ENCODE assay signal across 14 cellular contexts in genomic region chr11:110327508-110327907, GRCh38. TPM values are rescaled to one million over a fixed set of nuclear protein-coding genes. Genes with fewer than 3 reads are reported as not detected.
A peak's percentile ranks its signal among the peaks of the same experiment; 100 is the strongest.
DNase-seq lines count a peak whose midpoint lies in the region; ATAC-seq and TF ChIP-seq lines count a peak whose summit lies in the region.
"Had no signal": no experiment of that assay in that cellular context is flagged by ENCODE, and none has a peak within 500 bp of the region (broad histone marks: within the 10 kb centered on the region; RNA-seq: fewer than 3 reads in every experiment).

No MANE protein-coding gene starts in this region.

- H3K27me3 Mint-ChIP-seq in CD4-positive, CD25-positive, alpha-beta regulatory T cell: no peaks in the 10 kb centered on the region
- H3K27me3 Mint-ChIP-seq in H9 (ENCODE audit: low read depth): peaks cover 2% of the 10 kb centered on the region; the same call in 1 of the 2 replicates

- H3K36me3 ChIP-seq in CD4-positive, CD25-positive, alpha-beta regulatory T cell (ENCODE audit: control insufficient read depth, insufficient read depth, low read length): no peaks in the 10 kb centered on the region
- H3K36me3 ChIP-seq: esophagus muscularis mucosa, left ventricle myocardium inferior, right lobe of liver, stomach had no signal

- no peak overlapping the region for H3K27ac Mint-ChIP-seq in CD4-positive, CD25-positive, alpha-beta regulatory T cell
- H3K27ac Mint-ChIP-seq in activated naive CD4-positive, alpha-beta T cell treated with anti-CD3 and anti-CD28 coated beads, Interleukin-2, amount 50 U/mL, for 72 hours: peak overlapping the region; percentile 34 to 83
- H3K27ac Mint-ChIP-seq in H9: no peak overlapping the region

- H2BK5ac ChIP-seq in H9 (ENCODE audit: insufficient read length, low read length): no peak overlapping the region

- H2AFZ ChIP-seq in H9 (ENCODE audit: low read length): no peak overlapping the region
- H2AFZ ChIP-seq: GM23248 had no signal

- H3K4ac ChIP-seq in H9 (ENCODE audit: low read depth, low read length): no peak overlapping the region

- H3K36me3 Mint-ChIP-seq in CD4-positive, CD25-positive, alpha-beta regulatory T cell: peaks cover 3% of the 10 kb centered on the region
- H3K36me3 Mint-ChIP-seq in activated naive CD4-positive, alpha-beta T cell treated with anti-CD3 and anti-CD28 coated beads, Interleukin-2, amount 50 U/mL, for 72 hours: peaks cover 13 to 61% of the 10 kb centered on the region in 2 donors
- H3K36me3 Mint-ChIP-seq in H9 (ENCODE audit: insufficient read depth in 1 of 3, low read depth in 3 of 3): peaks cover 12 to 43% (median 14%) of the 10 kb centered on the region in 3 experiments; a peak in 6 of 7 replicates

- no peak overlapping the region for H3K56ac ChIP-seq in H9 (ENCODE audit: insufficient read length, low read depth, low read length)

- no peak overlapping the region for H3K14ac ChIP-seq in H9 (ENCODE audit: insufficient read depth, low read length)

- peaks cover 0 to 4% of the 10 kb centered on the region in 2 experiments for H3K9me3 ChIP-seq in CD4-positive, CD25-positive, alpha-beta regulatory T cell (ENCODE audit: control insufficient read depth in 2 of 2, low read length in 2 of 2)
- peaks cover 4% of the 10 kb centered on the region for H3K9me3 ChIP-seq in H9 (ENCODE audit: control insufficient read depth, low read depth, low read length)
- H3K9me3 ChIP-seq: right lobe of liver had no signal

- no peak overlapping the region for H3T11ph ChIP-seq in H9 (ENCODE audit: low read length)

- no peaks in the 10 kb centered on the region for H3K23me2 ChIP-seq in H9 (ENCODE audit: insufficient read length, low read depth, low read length, poor library complexity, severe bottlenecking)

- no peak overlapping the region for H2BK20ac ChIP-seq in H9 (ENCODE audit: low read depth, low read length, poor library complexity, severe bottlenecking)

- H2AK5ac ChIP-seq in H9 (ENCODE audit: insufficient read length, low read length): no peak overlapping the region

- no peak overlapping the region for H3K23ac ChIP-seq in H9 (ENCODE audit: insufficient read length, low read depth, low read length)

- peak overlapping the region; percentile 61 to 86 (median 82) for H3K4me3 Mint-ChIP-seq in CD4-positive, CD25-positive, alpha-beta regulatory T cell
- H3K4me3 Mint-ChIP-seq in H9: no peak overlapping the region

- H3K79me1 ChIP-seq in H9 (ENCODE audit: insufficient read depth, low read depth, low read length, poor library complexity, severe bottlenecking): no peaks in the 10 kb centered on the region

- peaks cover 0 to 20% (median 12%) of the 10 kb centered on the region in 7 donors for H3K9me3 Mint-ChIP-seq in CD4-positive, CD25-positive, alpha-beta regulatory T cell
- H3K9me3 Mint-ChIP-seq in activated naive CD4-positive, alpha-beta T cell treated with anti-CD3 and anti-CD28 coated beads, Interleukin-2, amount 50 U/mL, for 72 hours: peaks cover 3 to 22% of the 10 kb centered on the region in 2 donors
- H3K9me3 Mint-ChIP-seq in H9: peaks cover 27 to 32% of the 10 kb centered on the region in 2 experiments

- WGBS in H9 (ENCODE audit: extremely low coverage, insufficient read length, low lambda C conversion rate): no CpG with 5 or more reads among the region's 3 CpGs

- H3K4me2 ChIP-seq in H9 (ENCODE audit: insufficient read depth, insufficient read length, low read length): no peak overlapping the region

- H3K4me1 ChIP-seq in CD4-positive, CD25-positive, alpha-beta regulatory T cell (ENCODE audit: control insufficient read depth, insufficient read depth, low read length, poor library complexity, severe bottlenecking): peaks cover 15% of the 10 kb centered on the region
- H3K4me1 ChIP-seq in H9 (ENCODE audit: insufficient read depth, low read length): no peaks in the 10 kb centered on the region
- H3K4me1 ChIP-seq: esophagus muscularis mucosa, left ventricle myocardium inferior, right lobe of liver had no signal

- H3K18ac ChIP-seq in H9 (ENCODE audit: insufficient read length, low read depth, low read length): no peak overlapping the region

- no peaks in the 10 kb centered on the region for H4K20me1 ChIP-seq in H9 (ENCODE audit: control insufficient read depth, insufficient read depth, insufficient read length)

- H2BK15ac ChIP-seq in H9 (ENCODE audit: low read depth, low read length): no peak overlapping the region

- no peaks in the 10 kb centered on the region for H3K27me3 ChIP-seq in CD4-positive, CD25-positive, alpha-beta regulatory T cell (ENCODE audit: control insufficient read depth, insufficient read depth, low read length)
- no peaks in the 10 kb centered on the region for H3K27me3 ChIP-seq in H9 (ENCODE audit: insufficient read depth, low read length)
- H3K27me3 ChIP-seq: esophagus muscularis mucosa, right lobe of liver, stomach had no signal

- H3K79me2 ChIP-seq in H9 (ENCODE audit: insufficient read depth, low read length): no peaks in the 10 kb centered on the region

- H3K27ac ChIP-seq in CD4-positive, CD25-positive, alpha-beta regulatory T cell (ENCODE audit: insufficient read depth, low read length, poor library complexity, severe bottlenecking): no peak overlapping the region
- no peak overlapping the region for H3K27ac ChIP-seq in substantia nigra (ENCODE audit: low read depth, low read length, poor library complexity, severe bottlenecking)
- no peak overlapping the region for H3K27ac ChIP-seq in H9 (ENCODE audit: insufficient read length, low read depth, low read length)
- H3K27ac ChIP-seq: esophagus muscularis mucosa, GM23248, left ventricle myocardium inferior, right lobe of liver had no signal

- no peak overlapping the region for H3K4me3 ChIP-seq in CD4-positive, CD25-positive, alpha-beta regulatory T cell (ENCODE audit: low read depth, low read length)
- H3K4me3 ChIP-seq in GM12865 (ENCODE audit: low read depth, low read length): peak overlapping the region; percentile 89
- H3K4me3 ChIP-seq: esophagus muscularis mucosa, GM23248, left ventricle myocardium inferior, right lobe of liver had no signal

- no peak for ATAC-seq in CD4-positive, CD25-positive, alpha-beta regulatory T cell (ENCODE audit: low read depth in 2 of 2)
- ATAC-seq in HG03460 (IDR thresholded peaks at IDR 0.05; ENCODE audit: unreplicated experiment): peak; percentile 40
- no peak for ATAC-seq in activated naive CD4-positive, alpha-beta T cell treated with anti-CD3 and anti-CD28 coated beads, Interleukin-2, amount 50 U/mL, for 72 hours
- ATAC-seq in activated CD4-positive, CD25-positive, alpha-beta regulatory T cell treated with anti-CD3 and anti-CD28 coated beads, Interleukin-2, amount 50 U/mL, for 24 hours: no peak
- ATAC-seq: right lobe of liver had no signal

- H4K5ac ChIP-seq in H9 (ENCODE audit: insufficient read length, low read depth, low read length): no peak overlapping the region

- no peak overlapping the region for H3K9ac ChIP-seq in H9 (ENCODE audit: extremely low read depth, insufficient read length, low read length)
- H3K9ac ChIP-seq: GM23248 had no signal

- H4K8ac ChIP-seq in H9 (replicated peaks; ENCODE audit: insufficient read length, low read depth, low read length): no peak overlapping the region

- H4K91ac ChIP-seq in H9 (ENCODE audit: insufficient read length, low read depth, low read length): no peak overlapping the region

- no peak overlapping the region for H2BK12ac ChIP-seq in H9 (ENCODE audit: insufficient read length, low read depth, low read length)

- no peak overlapping the region for H2BK120ac ChIP-seq in H9 (ENCODE audit: low read depth, low read length, poor library complexity, severe bottlenecking)

- no peak for DNase-seq in CD4-positive, CD25-positive, alpha-beta regulatory T cell
- DNase-seq in GM12865 (ENCODE audit: low read depth): peak; percentile 30
- DNase-seq in activated naive CD4-positive, alpha-beta T cell treated with anti-CD3 and anti-CD28 coated beads, Interleukin-2, amount 50 U/mL, for 72 hours (ENCODE audit: low spot score in 2 of 2): no peak
- no peak for DNase-seq in substantia nigra (lab: John Stamatoyannopoulos, UW)
- no peak for DNase-seq in H9
- DNase-seq: activated CD4-positive, alpha-beta T cell treated with anti-CD3 and anti-CD28 coated beads, Interleukin-2, amount 50 U/mL, for 1 hour; GF-D8; GM23248; left ventricle myocardium inferior; right lobe of liver; stomach had no signal

- peaks cover 5 to 23% (median 14%) of the 10 kb centered on the region in 4 donors for H3K4me1 Mint-ChIP-seq in CD4-positive, CD25-positive, alpha-beta regulatory T cell
- peaks cover 8 to 9% of the 10 kb centered on the region in 2 experiments; a peak in 3 of 4 replicates for H3K4me1 Mint-ChIP-seq in H9

- no peak for TF ChIP-seq CTCF in GM12865 (IDR thresholded peaks at IDR 0.05; ENCODE audit: insufficient read depth, low read depth, low read length, missing control alignments)
- no peak for TF ChIP-seq CTCF in H9 (conservative IDR thresholded peaks at IDR 0.05)

RNA-seq across cellular contexts. Expression of gene RDX, which starts 31.1 kb away (rescaled TPM):
- 38.0 TPM for total RNA-seq in CD4-positive, CD25-positive, alpha-beta regulatory T cell
- polyA plus RNA-seq in CD4-positive, CD25-positive, alpha-beta regulatory T cell: 10 to 100 TPM; 26.0 to 30.3 (median 28.6) TPM
- 10 to 100 TPM; 45.9 to 74.0 TPM for total RNA-seq in activated naive CD4-positive, alpha-beta T cell treated with anti-CD3 and anti-CD28 coated beads, Interleukin-2, amount 50 U/mL, for 72 hours
- total RNA-seq in H9 (2021): 86.6 and 96.2 TPM in 2 replicates

Comparison
In these comparisons a context has a peak if more than half of its experiments do, and no peak if none do; other contexts are left out.
1. H3K27ac Mint-ChIP-seq: peak in activated naive CD4-positive, alpha-beta T cell treated with anti-CD3 and anti-CD28 coated beads, Interleukin-2, amount 50 U/mL, for 72 hours (2 of 2); none in CD4-positive, CD25-positive, alpha-beta regulatory T cell (0 of 3) and H9 (0 of 3).
2. H3K4me3 Mint-ChIP-seq: peak in CD4-positive, CD25-positive, alpha-beta regulatory T cell (4 of 4); none in H9 (0 of 2).